14 cellular contexts compared by ENCODE assay signal in genomic region chr5:139457241-139457640, GRCh38. TPM values are rescaled to one million over a fixed set of nuclear protein-coding genes. Genes with fewer than 3 reads are reported as not detected.
A peak's percentile ranks its signal among the peaks of the same experiment; 100 is the strongest.
DNase-seq lines count a peak whose midpoint lies in the region; ATAC-seq and TF ChIP-seq lines count a peak whose summit lies in the region.
"Had no signal": no experiment of that assay in that cellular context is flagged by ENCODE, and none has a peak within 500 bp of the region (broad histone marks: within the 10 kb centered on the region; RNA-seq: fewer than 3 reads in every experiment).

No MANE protein-coding gene starts in this region.

- H3K9me3 Mint-ChIP-seq in CD4-positive, alpha-beta T cell, result no peaks in the 10 kb centered on the region
- no peaks in the 10 kb centered on the region; a peak in 1 of 5 replicates for H3K9me3 Mint-ChIP-seq in H9
- H3K9me3 Mint-ChIP-seq: neural crest cell had no signal

- intact Hi-C loops in CD4-positive, alpha-beta T cell (cut with DNase I, micrococcal nuclease), result no loop called here
- intact Hi-C loops in tibial artery (cut with DNase I; ENCODE audit: low total_unique reads), result no loop called here

- no peak overlapping the region for H3K18ac ChIP-seq in H9 (ENCODE audit: insufficient read length, low read depth, low read length)

- no peak for DNase-seq in CD4-positive, alpha-beta T cell
- no peak for DNase-seq in H9
- DNase-seq in effector memory CD4-positive, alpha-beta T cell, result no peak
- no peak for DNase-seq in NCI-H2107 (lab: John Stamatoyannopoulos, UW)
- DNase-seq in tibial artery, result no peak
- DNase-seq: activated CD4-positive, CD25-positive, alpha-beta regulatory T cell treated with anti-CD3 and anti-CD28 coated beads, Interleukin-2, amount 50 U/mL, for 72 hours; heart right ventricle; islet precursor cell; retina; SHP77; T-helper 9 cell had no signal

- POLR2A ChIA-PET in CD4-positive, alpha-beta T cell (lab: Charles Lee), result interaction anchor here (1.4 to 3.8 kb wide), 5 partner anchors 13 to 54 kb away, joined by 5 to 26 read pairs (median 16); partner anchors contain the start of genes DNAJC18, SMIM33, SPATA24 and STING1

- no peaks in the 10 kb centered on the region for H3K79me2 ChIP-seq in H9 (ENCODE audit: insufficient read depth, low read length)

- H3K36me3 Mint-ChIP-seq in CD4-positive, alpha-beta T cell (ENCODE audit: low read depth), result no peaks in the 10 kb centered on the region
- no peaks in the 10 kb centered on the region for H3K36me3 Mint-ChIP-seq in H9 (ENCODE audit: insufficient read depth in 1 of 3, low read depth in 3 of 3)

- TF ChIP-seq CTCF in CD4-positive, alpha-beta T cell (IDR thresholded peaks at IDR 0.05), result no peak
- TF ChIP-seq CTCF in H9 (conservative IDR thresholded peaks at IDR 0.05) (no peak), tibial artery (IDR thresholded peaks at IDR 0.05) (no peak)

- H3K56ac ChIP-seq in H9 (ENCODE audit: insufficient read length, low read depth, low read length), result no peak overlapping the region

- CTCF ChIA-PET in CD4-positive, alpha-beta T cell (lab: Charles Lee), result interaction anchor here (3.0 kb wide), 1 partner anchor 35 kb away, joined by 17 read pairs; no protein-coding TSS in a partner anchor

- H2BK12ac ChIP-seq in H9 (ENCODE audit: insufficient read length, low read depth, low read length), result no peak overlapping the region

- no peak overlapping the region for H4K91ac ChIP-seq in H9 (ENCODE audit: insufficient read length, low read depth, low read length)

- H3K9ac ChIP-seq in H9 (ENCODE audit: extremely low read depth, insufficient read length, low read length), result no peak overlapping the region

- no peak overlapping the region for H3K4me2 ChIP-seq in H9 (ENCODE audit: insufficient read depth, insufficient read length, low read length)

- H3K23me2 ChIP-seq in H9 (ENCODE audit: insufficient read length, low read depth, low read length, poor library complexity, severe bottlenecking), result no peaks in the 10 kb centered on the region

- no peak overlapping the region for H3K23ac ChIP-seq in H9 (ENCODE audit: insufficient read length, low read depth, low read length)

- H2BK20ac ChIP-seq in H9 (ENCODE audit: low read depth, low read length, poor library complexity, severe bottlenecking), result no peak overlapping the region

- H3K14ac ChIP-seq in H9 (ENCODE audit: insufficient read depth, low read length), result no peak overlapping the region

- no peak overlapping the region for H3K4me3 Mint-ChIP-seq in CD4-positive, alpha-beta T cell
- H3K4me3 Mint-ChIP-seq in H9, result no peak overlapping the region
- H3K4me3 Mint-ChIP-seq: neural crest cell had no signal

- WGBS in H9 (ENCODE audit: extremely low coverage, insufficient read length, low lambda C conversion rate), result no CpG with 5 or more reads among the region's 5 CpGs

- H3T11ph ChIP-seq in H9 (ENCODE audit: low read length), result no peak overlapping the region

- peak overlapping the region; percentile 89 for H3K27ac Mint-ChIP-seq in CD4-positive, alpha-beta T cell
- peak overlapping the region in 2 of 3 experiments; percentile 8 to 64; a peak in 2 of 7 replicates for H3K27ac Mint-ChIP-seq in H9

- no peaks in the 10 kb centered on the region for H3K27me3 Mint-ChIP-seq in CD4-positive, alpha-beta T cell
- no peaks in the 10 kb centered on the region; the same call in 1 of the 2 replicates for H3K27me3 Mint-ChIP-seq in H9 (ENCODE audit: low read depth)

- peaks cover 14% of the 10 kb centered on the region; the same call in 1 of the 2 replicates for H3K4me1 ChIP-seq in H9 (ENCODE audit: insufficient read depth, low read length)
- peaks cover 39% of the 10 kb centered on the region for H3K4me1 ChIP-seq in effector memory CD4-positive, alpha-beta T cell (ENCODE audit: control insufficient read depth, insufficient read depth, low read length, poor library complexity, severe bottlenecking)
- no peaks in the 10 kb centered on the region for H3K4me1 ChIP-seq in tibial artery
- H3K4me1 ChIP-seq: HAP-1 had no signal

- H3K79me1 ChIP-seq in H9 (ENCODE audit: insufficient read depth, low read depth, low read length, poor library complexity, severe bottlenecking), result no peaks in the 10 kb centered on the region

- H3K4ac ChIP-seq in H9 (ENCODE audit: low read depth, low read length), result no peak overlapping the region

- H3K27ac ChIP-seq in CD4-positive, alpha-beta T cell (ENCODE audit: low read depth, low read length), result no peak overlapping the region
- H3K27ac ChIP-seq in H9 (ENCODE audit: insufficient read length, low read depth, low read length) (no peak overlapping the region), tibial artery (no peak overlapping the region)
- H3K27ac ChIP-seq in effector memory CD4-positive, alpha-beta T cell (ENCODE audit: insufficient read depth, low read length, poor library complexity, severe bottlenecking), result peak overlapping the region; percentile 28

- H3K27me3 ChIP-seq in CD4-positive, alpha-beta T cell (ENCODE audit: control insufficient read depth, insufficient read depth, low read length), result no peaks in the 10 kb centered on the region
- H3K27me3 ChIP-seq in H9 (ENCODE audit: insufficient read depth, low read length) (no peaks in the 10 kb centered on the region), tibial artery (no peaks in the 10 kb centered on the region)
- H3K27me3 ChIP-seq in effector memory CD4-positive, alpha-beta T cell (replicated peaks; ENCODE audit: control insufficient read depth, insufficient read depth, low read length, poor library complexity, severe bottlenecking), result no peaks in the 10 kb centered on the region
- H3K27me3 ChIP-seq: heart right ventricle had no signal

- no peak for ATAC-seq in CD4-positive, alpha-beta T cell (ENCODE audit: poor library complexity)
- ATAC-seq: heart right ventricle had no signal

- H3K9me3 ChIP-seq in CD4-positive, alpha-beta T cell (ENCODE audit: control insufficient read depth, low read length), result no peaks in the 10 kb centered on the region
- H3K9me3 ChIP-seq in H9 (ENCODE audit: control insufficient read depth, low read depth, low read length), result no peaks in the 10 kb centered on the region
- no peaks in the 10 kb centered on the region for H3K9me3 ChIP-seq in effector memory CD4-positive, alpha-beta T cell (ENCODE audit: control insufficient read depth, low read length)
- H3K9me3 ChIP-seq in tibial artery, result no peaks in the 10 kb centered on the region
- H3K9me3 ChIP-seq: HAP-1, heart right ventricle had no signal

- H3K4me1 Mint-ChIP-seq in CD4-positive, alpha-beta T cell (ENCODE audit: low read depth), result peaks cover 80% of the 10 kb centered on the region
- peaks cover 20 to 23% of the 10 kb centered on the region in 2 experiments for H3K4me1 Mint-ChIP-seq in H9

- H2BK5ac ChIP-seq in H9 (ENCODE audit: insufficient read length, low read length), result no peak overlapping the region

- no peaks in the 10 kb centered on the region for H3K36me3 ChIP-seq in effector memory CD4-positive, alpha-beta T cell (ENCODE audit: control insufficient read depth, insufficient read depth, low read length)
- no peaks in the 10 kb centered on the region for H3K36me3 ChIP-seq in tibial artery
- H3K36me3 ChIP-seq: HAP-1 had no signal

- no peak overlapping the region for H2AFZ ChIP-seq in H9 (ENCODE audit: low read length)

- no peak overlapping the region for H2BK120ac ChIP-seq in H9 (ENCODE audit: low read depth, low read length, poor library complexity, severe bottlenecking)

- no peaks in the 10 kb centered on the region for H4K20me1 ChIP-seq in H9 (ENCODE audit: control insufficient read depth, insufficient read depth, insufficient read length)

- no peak overlapping the region for H2BK15ac ChIP-seq in H9 (ENCODE audit: low read depth, low read length)

- H2AK5ac ChIP-seq in H9 (ENCODE audit: insufficient read length, low read length), result no peak overlapping the region

- H4K5ac ChIP-seq in H9 (ENCODE audit: insufficient read length, low read depth, low read length), result no peak overlapping the region

- no peak overlapping the region for H3K4me3 ChIP-seq in effector memory CD4-positive, alpha-beta T cell (ENCODE audit: insufficient read depth, low read depth, low read length, poor library complexity, severe bottlenecking)
- no peak overlapping the region for H3K4me3 ChIP-seq in tibial artery
- H3K4me3 ChIP-seq: HAP-1, heart right ventricle had no signal

- no peak overlapping the region for H4K8ac ChIP-seq in H9 (replicated peaks; ENCODE audit: insufficient read length, low read depth, low read length)

RNA-seq across cellular contexts. Expression of gene ECSCR, which starts 5.3 kb away (rescaled TPM):
- not detected for total RNA-seq in CD4-positive, alpha-beta T cell
- total RNA-seq in H9 (2021), result 1.6 and 1.9 TPM in 2 replicates
- total RNA-seq: MCF 10A, neural crest cell had no signal

RNA-seq across cellular contexts. Expression of gene SMIM33, which starts 13.6 kb away (rescaled TPM):
- under 1 TPM in 1 of 2 experiments, not detected in 1; 0.08 TPM for total RNA-seq in CD4-positive, alpha-beta T cell
- not detected in 2 replicates for total RNA-seq in H9 (2021)
- total RNA-seq: heart right ventricle, MCF 10A, neural crest cell had no signal

RNA-seq across cellular contexts. Expression of gene DNAJC18, which starts 17.9 kb away (rescaled TPM):
- total RNA-seq in CD4-positive, alpha-beta T cell, result 1 to 10 TPM; 7.5 to 8.7 TPM
- total RNA-seq in H9 (2021), result 25.4 and 26.5 TPM in 2 replicates

RNA-seq across cellular contexts. Expression of gene STING1, which starts 25.3 kb away (rescaled TPM):
- total RNA-seq in CD4-positive, alpha-beta T cell, result 100 to 1,000 TPM; 155 to 168 TPM
- total RNA-seq in H9 (2021), result 0.26 and 0.48 TPM in 2 replicates

RNA-seq across cellular contexts. Expression of gene SPATA24, which starts 53.4 kb away (rescaled TPM):
- 1 to 10 TPM; 3.0 to 3.9 TPM for total RNA-seq in CD4-positive, alpha-beta T cell
- 12.9 and 13.0 TPM in 2 replicates for total RNA-seq in H9 (2021)
